1 cellular context compared by ENCODE assay signal in the genomic region with DNA sequence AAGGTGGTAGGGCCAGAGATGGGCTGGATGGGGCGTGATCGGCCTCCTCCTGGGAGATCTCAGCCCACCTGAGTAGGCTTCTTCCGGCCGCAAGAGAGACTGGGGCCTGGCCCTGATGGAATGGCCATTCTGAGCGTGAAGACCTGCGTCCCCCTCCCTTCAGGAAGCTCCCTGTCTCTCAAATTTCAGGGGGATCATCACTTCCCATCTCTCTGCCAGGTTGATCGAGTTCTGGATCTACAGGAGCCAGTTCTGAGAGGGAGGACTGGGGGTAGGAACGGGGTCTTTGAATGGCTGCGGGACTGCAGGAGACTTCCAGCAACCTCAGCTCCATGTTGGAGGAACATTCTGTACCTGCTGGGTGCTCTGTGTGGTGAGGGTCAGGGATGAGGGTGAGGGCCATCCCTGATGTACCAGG.
TF ChIP-seq lines count a peak whose summit lies in the region.

No MANE protein-coding gene starts in this region.

TF ChIP-seq in IMR-90, 13 proteins besides CTCF, POLR2A, EP300 and RAD21:
- TF ChIP-seq, protein P1, sequence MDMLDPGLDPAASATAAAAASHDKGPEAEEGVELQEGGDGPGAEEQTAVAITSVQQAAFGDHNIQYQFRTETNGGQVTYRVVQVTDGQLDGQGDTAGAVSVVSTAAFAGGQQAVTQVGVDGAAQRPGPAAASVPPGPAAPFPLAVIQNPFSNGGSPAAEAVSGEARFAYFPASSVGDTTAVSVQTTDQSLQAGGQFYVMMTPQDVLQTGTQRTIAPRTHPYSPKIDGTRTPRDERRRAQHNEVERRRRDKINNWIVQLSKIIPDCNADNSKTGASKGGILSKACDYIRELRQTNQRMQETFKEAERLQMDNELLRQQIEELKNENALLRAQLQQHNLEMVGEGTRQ (IDR thresholded peaks at IDR 0.05; ENCODE audit: low read depth, low read length): no peak
- TF ChIP-seq MXI1 (IDR thresholded peaks at IDR 0.05; ENCODE audit: borderline replicate concordance, low read depth, low read length) (no peak), RFX5 (IDR thresholded peaks at IDR 0.05; ENCODE audit: low read depth, low read length) (no peak), SMC3 (IDR thresholded peaks at IDR 0.05; ENCODE audit: low read depth, low read length) (no peak), RCOR1 (IDR thresholded peaks at IDR 0.05; ENCODE audit: insufficient replicate concordance, low read length) (no peak), NFE2L2 (IDR thresholded peaks at IDR 0.05; ENCODE audit: low read depth, low read length) (no peak), CHD1 (IDR thresholded peaks at IDR 0.05; ENCODE audit: low read depth, low read length) (no peak), FOS (IDR thresholded peaks at IDR 0.05; ENCODE audit: low read depth, low read length) (no peak), MAFK (IDR thresholded peaks at IDR 0.05; ENCODE audit: low read depth, low read length) (no peak), CEBPB (IDR thresholded peaks at IDR 0.05; ENCODE audit: low read depth, low read length) (no peak), BHLHE40 (IDR thresholded peaks at IDR 0.05; ENCODE audit: low read depth, low read length) (no peak), MAZ (IDR thresholded peaks at IDR 0.05; ENCODE audit: borderline replicate concordance, low read depth, low read length) (no peak)
- TF ChIP-seq, protein P2, sequence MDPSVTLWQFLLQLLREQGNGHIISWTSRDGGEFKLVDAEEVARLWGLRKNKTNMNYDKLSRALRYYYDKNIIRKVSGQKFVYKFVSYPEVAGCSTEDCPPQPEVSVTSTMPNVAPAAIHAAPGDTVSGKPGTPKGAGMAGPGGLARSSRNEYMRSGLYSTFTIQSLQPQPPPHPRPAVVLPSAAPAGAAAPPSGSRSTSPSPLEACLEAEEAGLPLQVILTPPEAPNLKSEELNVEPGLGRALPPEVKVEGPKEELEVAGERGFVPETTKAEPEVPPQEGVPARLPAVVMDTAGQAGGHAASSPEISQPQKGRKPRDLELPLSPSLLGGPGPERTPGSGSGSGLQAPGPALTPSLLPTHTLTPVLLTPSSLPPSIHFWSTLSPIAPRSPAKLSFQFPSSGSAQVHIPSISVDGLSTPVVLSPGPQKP (IDR thresholded peaks at IDR 0.05; ENCODE audit: borderline replicate concordance, low read depth, low read length): no peak
TF ChIP-seq in IMR-90: peak in this region for 0.
